8 cellular contexts compared by ENCODE assay signal in the genomic region with DNA sequence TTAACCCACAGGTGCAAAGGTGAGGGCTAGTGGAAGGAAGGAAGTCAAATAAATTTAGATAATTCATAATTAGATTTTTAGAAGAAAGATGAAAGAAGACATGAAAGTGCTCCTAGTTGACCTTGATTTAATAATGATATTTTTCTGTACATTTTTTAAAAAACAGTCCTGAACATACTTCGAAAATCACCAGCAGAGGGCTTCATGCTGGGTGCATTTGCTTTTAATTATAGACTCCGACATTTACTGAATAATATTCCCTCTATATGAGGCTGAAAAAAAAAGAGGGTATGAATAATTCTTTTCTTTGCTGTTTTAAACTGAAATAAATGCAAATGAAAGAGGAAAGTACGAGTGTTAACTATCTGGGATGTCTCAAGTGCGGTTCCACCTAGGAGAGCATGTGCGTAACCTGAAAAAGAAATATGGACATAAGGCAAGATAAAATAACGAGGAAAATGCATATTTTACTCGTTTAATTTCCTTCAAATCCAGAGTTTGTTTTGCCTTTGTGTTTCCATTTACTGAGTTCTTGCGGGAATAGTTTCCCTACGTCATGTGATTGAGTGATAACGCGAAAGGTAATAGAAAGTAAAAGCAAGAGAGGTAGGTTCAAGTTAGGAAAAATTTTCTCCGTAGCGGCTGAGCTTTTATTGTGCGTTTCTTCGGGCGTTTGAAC. TPM values are rescaled to one million over a fixed set of nuclear protein-coding genes. Genes with fewer than 3 reads are reported as not detected.
DNase-seq lines count a peak whose midpoint lies in the region; ATAC-seq, FAIRE-seq and TF ChIP-seq lines count a peak whose summit lies in the region.

No MANE protein-coding gene starts in this region.

- H3K27me3 ChIP-seq in SJSA1 (replicated peaks) (peaks cover 47% of the 10 kb centered on the region), skeletal muscle satellite cell (ENCODE audit: control insufficient read depth, insufficient read depth, low read length) (peaks cover 33% of the 10 kb centered on the region)

- peak overlapping the region; percentile 24 for H3K4me3 ChIP-seq in SJSA1
- H3K4me3 ChIP-seq in fibroblast of mammary gland (ENCODE audit: control insufficient read depth, low read depth, low read length) = peak overlapping the region; percentile 47
- H3K4me3 ChIP-seq in skeletal muscle satellite cell (ENCODE audit: low read length) = peak overlapping the region; percentile 73

- ATAC-seq in GM18505 (IDR thresholded peaks at IDR 0.05; ENCODE audit: unreplicated experiment) = peak; percentile 30
- peak; percentile 32 for ATAC-seq in HG03039 (IDR thresholded peaks at IDR 0.05; ENCODE audit: unreplicated experiment)

- no peak overlapping the region for H3K27ac ChIP-seq in SJSA1

- peak overlapping the region; percentile 71 for H3K9ac ChIP-seq in skeletal muscle satellite cell (ENCODE audit: low read depth, low read length)

- DNase-seq in AML-193 (lab: John Stamatoyannopoulos, UW) (peak; percentile 30 to 31), SJSA1 (ENCODE audit: low read depth in 1 of 2, low spot score in 2 of 2) (peak in 1 of 2 experiments; percentile 28), fibroblast of mammary gland (ENCODE audit: low read depth) (peak; percentile 15), GF-D8 (lab: John Stamatoyannopoulos, UW) (no peak), frontal cortex (ENCODE audit: low spot score in 2 of 2) (no peak)

- H3K4me2 ChIP-seq in skeletal muscle satellite cell (ENCODE audit: low read length) = peak overlapping the region; percentile 91

- TF ChIP-seq POLR2A in GM18505 (IDR thresholded peaks at IDR 0.05; ENCODE audit: borderline replicate concordance, extremely low read depth, insufficient read depth, insufficient read length) = no peak

- H3K4me1 ChIP-seq in SJSA1 (replicated peaks) (peaks cover 4% of the 10 kb centered on the region; the same call in 1 of the 2 replicates), skeletal muscle satellite cell (ENCODE audit: control insufficient read depth, insufficient read depth, low read length) (peaks cover 2% of the 10 kb centered on the region)

- FAIRE-seq in frontal cortex (lab: Jason Lieb, UNC) = no peak

- H3K36me3 ChIP-seq in SJSA1 (no peaks in the 10 kb centered on the region), skeletal muscle satellite cell (ENCODE audit: insufficient read depth, low read length) (no peaks in the 10 kb centered on the region)

- peak; percentile 45 for TF ChIP-seq CTCF in fibroblast of mammary gland (conservative IDR thresholded peaks at IDR 0.05; ENCODE audit: control insufficient read depth, insufficient read depth, low read depth, low read length)

- H3K9me3 ChIP-seq in SJSA1 (replicated peaks) (no peaks in the 10 kb centered on the region), skeletal muscle satellite cell (replicated peaks; ENCODE audit: low read length) (no peaks in the 10 kb centered on the region)

RNA-seq across cellular contexts. Expression of a gene that starts 3.1 kb away (rescaled TPM):
- not detected in 2 replicates for total RNA-seq in SJSA1 (2014; rRNA removed; shearing (Covaris generic))
- under 0.01 TPM in 1 of 2 replicates, not detected in the other for total RNA-seq in skeletal muscle satellite cell (2012; rRNA removed)
- total RNA-seq in frontal cortex = not detected

Comparison
In these comparisons a context has a peak if more than half of its experiments do, and no peak if none do; other contexts are left out.
1. DNase-seq: peak in AML-193 (2 of 2) and fibroblast of mammary gland (single experiment); none in GF-D8 (single experiment) and frontal cortex (0 of 2).
2. Peak in every context shown above with its lines, with median percentiles within 50 percentile points of each other: H3K4me3 ChIP-seq.